8 cellular contexts compared by ENCODE assay signal in genomic region chr15:80695099-80695910, GRCh38. TPM values are rescaled to one million over a fixed set of nuclear protein-coding genes. Genes with fewer than 3 reads are reported as not detected.
A peak's percentile ranks its signal among the peaks of the same experiment; 100 is the strongest.
DNase-seq lines count a peak whose midpoint lies in the region; ATAC-seq, FAIRE-seq and TF ChIP-seq lines count a peak whose summit lies in the region.

Gene ABHD17C, plus strand, starts transcription at chr15:80695310. Its CDS starts 120 bp downstream, at chr15:80695430.

- POLR2A ChIA-PET in H1 (lab: Charles Lee; ENCODE audit: partially characterized antibody): interaction anchor here (0.7 to 2.9 kb wide), 9 partner anchors 9 to 219 kb away, joined by 3 to 14 read pairs (median 3); partner anchors contain the start of gene CEMIP

- H2BK15ac ChIP-seq in H1 (ENCODE audit: low read length): peak within 1 kb of the TSS; percentile 83; the same call in 1 of the 2 replicates

- H3K9ac ChIP-seq in H1 (replicated peaks in 1 of 4; ENCODE audit: extremely low read depth in 1 of 4, low read depth in 3 of 4, low read length in 3 of 4): peak within 1 kb of the TSS; percentile 68 to 97 (median 82)

- peak within 1 kb of the TSS; percentile 69 to 78 (median 72) for H3K4me3 ChIP-seq in H1 (ENCODE audit: extremely low read depth in 1 of 4, insufficient read depth in 2 of 4, low read depth in 3 of 4, low read length in 4 of 4)
- peak within 1 kb of the TSS; percentile 98 for H3K4me3 ChIP-seq in lung

- H2BK12ac ChIP-seq in H1 (ENCODE audit: low read depth, low read length): peak within 1 kb of the TSS; percentile 60; the same call in 1 of the 2 replicates

- H3K9me3 ChIP-seq in H1 (ENCODE audit: insufficient read depth in 2 of 2, low read depth in 1 of 2, low read length in 1 of 2) (no peaks in the 10 kb centered on the region), lung (ENCODE audit: control insufficient read depth in 2 of 2, insufficient read depth in 1 of 2, low read length in 1 of 2) (no peaks in the 10 kb centered on the region)

- no peak for TF ChIP-seq EP300 in H1 (IDR thresholded peaks at IDR 0.05; ENCODE audit: borderline replicate concordance in 1 of 2, low read depth in 2 of 2, low read length in 2 of 2)

- H3K23me2 ChIP-seq in H1 (ENCODE audit: low read depth, low read length): peaks cover 15% of the 10 kb centered on the region

- no peaks in the 10 kb centered on the region; the same call in 1 of the 2 replicates for H3K79me1 ChIP-seq in H1 (ENCODE audit: low read depth, low read length)

- peaks cover 0 to 5% of the 10 kb centered on the region in 2 experiments for H4K20me1 ChIP-seq in H1 (replicated peaks in 1 of 2; ENCODE audit: control insufficient read depth in 1 of 2, insufficient read depth in 2 of 2, low read length in 2 of 2)

- peaks cover 5 to 9% (median 8%) of the 10 kb centered on the region in 4 experiments; a peak in 5 of 7 replicates for H3K4me1 ChIP-seq in H1 (replicated peaks in 1 of 4; ENCODE audit: control insufficient read depth in 3 of 4, insufficient read depth in 4 of 4, low read length in 3 of 4)
- peaks cover 5 to 7% of the 10 kb centered on the region in 2 donors for H3K4me1 ChIP-seq in lung (ENCODE audit: control insufficient read depth in 2 of 2, insufficient read depth in 2 of 2, low read length in 2 of 2)

- H3K23ac ChIP-seq in H1 (ENCODE audit: insufficient read length): no peak within 1 kb of the TSS

- CTCF ChIA-PET in H1 (lab: Charles Lee; ENCODE audit: partially characterized antibody): interaction anchor here (1.1 to 3.3 kb wide), 6 partner anchors 11 to 128 kb away, joined by 4 to 16 read pairs (median 8); no protein-coding TSS in a partner anchor

- peaks cover 0 to 22% (median 7%) of the 10 kb centered on the region in 4 experiments; a peak in 5 of 7 replicates for H3K27me3 ChIP-seq in H1 (replicated peaks in 1 of 4; ENCODE audit: control insufficient read depth in 3 of 4, extremely low read depth in 1 of 4, insufficient read depth in 3 of 4, low read length in 3 of 4)
- H3K27me3 ChIP-seq in lung (ENCODE audit: control insufficient read depth, insufficient read depth): no peaks in the 10 kb centered on the region

- no peak for TF ChIP-seq CTCF in H1 (IDR thresholded peaks at IDR 0.05; ENCODE audit: control extremely low read depth in 1 of 3, insufficient read depth in 1 of 3, low read depth in 1 of 3, low read length in 3 of 3)
- TF ChIP-seq CTCF in lung (IDR thresholded peaks at IDR 0.05; ENCODE audit: control extremely low read depth, extremely low read depth): no peak

- H2AFZ ChIP-seq in H1 (ENCODE audit: low read length): peak within 1 kb of the TSS; percentile 90

- H2BK120ac ChIP-seq in H1 (replicated peaks; ENCODE audit: low read depth, low read length): no peak within 1 kb of the TSS

- peak within 1 kb of the TSS; percentile 90 for H4K8ac ChIP-seq in H1 (ENCODE audit: extremely low read depth, insufficient read depth, low read length)

- H3K4ac ChIP-seq in H1 (replicated peaks; ENCODE audit: insufficient read length, low read depth, low read length): peak within 1 kb of the TSS; percentile 28

- H3K36me3 ChIP-seq in H1 (ENCODE audit: control insufficient read depth in 2 of 4, insufficient read depth in 4 of 4, low read length in 3 of 4) (no peaks in the 10 kb centered on the region), lung (ENCODE audit: control insufficient read depth in 2 of 2, insufficient read depth in 2 of 2, low read length in 2 of 2) (no peaks in the 10 kb centered on the region)

- no peak within 1 kb of the TSS for H2BK5ac ChIP-seq in H1 (ENCODE audit: low read depth, low read length)

- WGBS in H1 (ENCODE audit: extremely low coverage in 1 of 2, insufficient coverage in 1 of 2, insufficient read length in 1 of 2, insufficient replicate concordance in 2 of 2, low coverage in 1 of 2, low lambda C conversion rate in 2 of 2, missing lambda C conversion rate in 1 of 2), 2 experiments: 1% methylated on average over 78 of the region's 122 CpGs; no CpG with 5 or more reads in 1 of the 2 experiments
- WGBS in lung, 2 donors: 0% methylated on average over 66 to 122 of the region's 122 CpGs

- DNase-seq in NCI-H1092 treated with DMSO at 0.1 percent for 48 hours (lab: John Stamatoyannopoulos, UW) (peak; percentile 25), NCI-H1092 (lab: John Stamatoyannopoulos, UW) (no peak), NCI-H2171 treated with DMSO at 0.1 percent for 48 hours (lab: John Stamatoyannopoulos, UW) (peak; percentile 49), H1 (ENCODE audit: low read depth in 1 of 2, low spot score in 2 of 2) (peak in 1 of 2 experiments; percentile 81), lung (ENCODE audit: low spot score) (peak; percentile 58)
- peak; percentile 12 to 29 for DNase-seq in activated CD4-positive, alpha-beta T cell treated with anti-CD3 and anti-CD28 coated beads, Interleukin-2, amount 50 U/mL, for 4 hours
- DNase-seq in stimulated activated CD8-positive, alpha-beta memory T cell treated with anti-CD3 and anti-CD28 coated beads, Interleukin-4, amount 100 ng/mL, for 24 hours (ENCODE audit: low read depth): peak; percentile 35

- TF ChIP-seq POLR2A in H1 (IDR thresholded peaks at IDR 0.05; ENCODE audit: control extremely low read depth in 1 of 2, low read depth in 2 of 2, low read length in 2 of 2): peak; percentile 33 to 41; a peak in 2 of 3 replicates

- H3K56ac ChIP-seq in H1 (replicated peaks; ENCODE audit: insufficient read length, low read depth, low read length): no peak within 1 kb of the TSS

- H4K5ac ChIP-seq in H1 (ENCODE audit: insufficient read length, low read depth, low read length): peak within 1 kb of the TSS; percentile 54

- no peak for FAIRE-seq in H1 (lab: Jason Lieb, UNC)

- no peak within 1 kb of the TSS for H3K14ac ChIP-seq in H1 (ENCODE audit: insufficient read length)

- H2BK20ac ChIP-seq in H1 (ENCODE audit: low read length): no peak within 1 kb of the TSS

- no peak within 1 kb of the TSS for H2AK5ac ChIP-seq in H1 (ENCODE audit: low read depth, low read length)

- H3K18ac ChIP-seq in H1 (ENCODE audit: extremely low read depth, low read length): peak within 1 kb of the TSS; percentile 96

- peak within 1 kb of the TSS; percentile 12 for H4K91ac ChIP-seq in H1 (replicated peaks; ENCODE audit: insufficient read length, low read length)

- peak in 1 of 2 experiments; percentile 1; a peak in 1 of 4 replicates for TF ChIP-seq RAD21 in H1 (IDR thresholded peaks at IDR 0.05 in 1 of 2, conservative IDR thresholded peaks at IDR 0.05 in 1 of 2; ENCODE audit: low read depth in 2 of 2, low read length in 2 of 2)

- no peak within 1 kb of the TSS; the same call in 1 of the 2 replicates for H3K27ac ChIP-seq in H1 (ENCODE audit: low read depth, low read length)
- H3K27ac ChIP-seq in lung (ENCODE audit: low read depth in 1 of 2, low read length in 1 of 2): peak within 1 kb of the TSS; percentile 78 to 96

- peak within 1 kb of the TSS; percentile 64 to 97 for H3K4me2 ChIP-seq in H1 (ENCODE audit: insufficient read depth in 1 of 2, low read depth in 2 of 2, low read length in 2 of 2)

- ATAC-seq in HG02623 (IDR thresholded peaks at IDR 0.05; ENCODE audit: unreplicated experiment): peak; percentile 75
- ATAC-seq in lung (ENCODE audit: insufficient read depth, low FRiP score): peak; percentile 64

- peaks cover 3 to 35% of the 10 kb centered on the region in 2 experiments; a peak in 3 of 4 replicates for H3K79me2 ChIP-seq in H1 (ENCODE audit: control insufficient read depth in 1 of 2, insufficient read depth in 2 of 2, low read length in 2 of 2)

TF ChIP-seq in H1, 55 proteins besides CTCF, POLR2A, EP300 and RAD21 (continues in another document):
- TF ChIP-seq CTBP2 (IDR thresholded peaks at IDR 0.05; ENCODE audit: borderline replicate concordance, insufficient read depth, insufficient read length, low read length): no peak
- peak; percentile 48 for TF ChIP-seq PHF8 (conservative IDR thresholded peaks at IDR 0.05; ENCODE audit: low read depth, low read length)
- TF ChIP-seq POU5F1 (IDR thresholded peaks at IDR 0.05; ENCODE audit: low read depth, low read length): no peak
- no peak for TF ChIP-seq RFX5 (IDR thresholded peaks at IDR 0.05; ENCODE audit: borderline replicate concordance, low read depth, low read length)
- peak; percentile 38; the same call in 1 of the 2 replicates for TF ChIP-seq TBP (IDR thresholded peaks at IDR 0.05; ENCODE audit: low read depth, low read length)
- TF ChIP-seq CREB1 (IDR thresholded peaks at IDR 0.05): no peak
- TF ChIP-seq SIN3A (conservative IDR thresholded peaks at IDR 0.05 in 1 of 2, IDR thresholded peaks at IDR 0.05 in 1 of 2; ENCODE audit: low read depth in 1 of 2, low read length in 2 of 2): no peak
- TF ChIP-seq MAFK (IDR thresholded peaks at IDR 0.05; ENCODE audit: low read depth, low read length): no peak
- no peak; the same call in 1 of the 2 replicates for TF ChIP-seq POLR2AphosphoS5 (IDR thresholded peaks at IDR 0.05; ENCODE audit: low read depth, low read length)
- no peak for TF ChIP-seq GABPA (IDR thresholded peaks at IDR 0.05; ENCODE audit: borderline replicate concordance, insufficient read depth, low read length)
- TF ChIP-seq NRF1 (IDR thresholded peaks at IDR 0.05; ENCODE audit: low read depth, low read length): no peak
- no peak for TF ChIP-seq SP2 (IDR thresholded peaks at IDR 0.05; ENCODE audit: low read length)
- TF ChIP-seq RXRA (IDR thresholded peaks at IDR 0.05; ENCODE audit: insufficient read depth, low read depth, low read length): no peak
- TF ChIP-seq ATF3 (IDR thresholded peaks at IDR 0.05; ENCODE audit: insufficient read depth, low read depth, low read length): no peak
- TF ChIP-seq NANOG (IDR thresholded peaks at IDR 0.05; ENCODE audit: insufficient read depth, low read depth, low read length, poor library complexity, severe bottlenecking): no peak
- TF ChIP-seq KDM4A (IDR thresholded peaks at IDR 0.05; ENCODE audit: low read depth, low read length, severe bottlenecking): peak; percentile 96

RNA-seq across cellular contexts. Expression of gene ABHD17C, which starts in this region (rescaled TPM):
- total RNA-seq in H1 (2021; fragmentation: NEBNext Ultra II Directional; extraction: Animal tissue kit (Norgen Biotek cat#: 25700)): 29.8 and 31.8 TPM in 2 replicates
- polyA plus RNA-seq in H1 (2011; rRNA removed) (16.3 and 20.2 TPM in 2 replicates), lung (10 to 100 TPM; 15.2 to 23.6 TPM)
- polyA plus RNA-seq in H1 (2011; cell fraction: cytosol; rRNA removed): 13.7 TPM
- 9.4 TPM for polyA plus RNA-seq in H1 (2011; cell fraction: nucleus; rRNA removed)
- polyA plus RNA-seq in H1 (2012, experiment 1 of 2): 25.3 to 33.2 TPM (median 26.2 TPM) in 4 replicates
- 8.6 TPM for polyA plus RNA-seq in H1 (2012, experiment 2 of 2)
- polyA plus RNA-seq in H1 (2013, experiment 1 of 2): 12.9 TPM
- 14.3 TPM for polyA plus RNA-seq in H1 (2013, experiment 2 of 2)
- polyA minus RNA-seq in H1 (2011; rRNA and poly(A)+ RNA removed): 37.3 and 41.7 TPM in 2 replicates
- polyA minus RNA-seq in H1 (2011; cell fraction: cytosol; rRNA and poly(A)+ RNA removed): 11.5 TPM
- 15.3 TPM for polyA minus RNA-seq in H1 (2011; cell fraction: nucleus; rRNA and poly(A)+ RNA removed)
- total RNA-seq in lung: 10 to 100 TPM; 20.4 to 23.7 TPM
